ENCODE assay signal across 8 cellular contexts in genomic region chr2:102736174-102736606, GRCh38. TPM values are rescaled to one million over a fixed set of nuclear protein-coding genes. Genes with fewer than 3 reads are reported as not detected.
A peak's percentile ranks its signal among the peaks of the same experiment; 100 is the strongest.
DNase-seq lines count a peak whose midpoint lies in the region; ATAC-seq lines count a peak whose summit lies in the region.

No MANE protein-coding gene starts in this region.

- peak; percentile 66 for ATAC-seq in T-helper 17 cell

- H3K4me3 ChIP-seq in HAP-1 (peak overlapping the region; percentile 73), esophagus (ENCODE audit: low read depth in 1 of 2, low read length in 2 of 2) (peak overlapping the region; percentile 87 to 88), muscle layer of duodenum (ENCODE audit: low read depth in 1 of 2, low read length in 2 of 2) (peak overlapping the region; percentile 90)

- H3K27me3 ChIP-seq in HAP-1 (ENCODE audit: low read depth) (no peaks in the 10 kb centered on the region), esophagus (ENCODE audit: control insufficient read depth in 1 of 2, insufficient read depth in 2 of 2, low read length in 2 of 2) (no peaks in the 10 kb centered on the region), muscle layer of duodenum (ENCODE audit: low read depth, low read length) (no peaks in the 10 kb centered on the region)

- in situ Hi-C loops in HAP-1 (cut with MboI; ENCODE audit: low sequenced_read_pairs), result no loop called here

- H3K4me1 Mint-ChIP-seq in T-helper 17 cell, result peaks cover 26% of the 10 kb centered on the region

- H3K4me3 Mint-ChIP-seq in T-helper 17 cell, result peak overlapping the region; percentile 93

- peak overlapping the region; percentile 83 for H3K27ac Mint-ChIP-seq in T-helper 17 cell

- no peaks in the 10 kb centered on the region for H3K27me3 Mint-ChIP-seq in T-helper 17 cell

- H3K9me3 ChIP-seq in HAP-1 (no peaks in the 10 kb centered on the region), T-helper 17 cell (ENCODE audit: control insufficient read depth, low read length, poor library complexity, severe bottlenecking) (no peaks in the 10 kb centered on the region), esophagus (ENCODE audit: control insufficient read depth in 2 of 2, insufficient read depth in 1 of 2, low read depth in 1 of 2, low read length in 1 of 2) (no peaks in the 10 kb centered on the region), muscle layer of duodenum (ENCODE audit: control insufficient read depth in 1 of 2, low read length in 2 of 2) (no peaks in the 10 kb centered on the region)

- H3K4me1 ChIP-seq in HAP-1, result peaks cover 11% of the 10 kb centered on the region
- peaks cover 0 to 7% of the 10 kb centered on the region in 2 donors for H3K4me1 ChIP-seq in esophagus (ENCODE audit: control insufficient read depth in 2 of 2, insufficient read depth in 2 of 2, low read length in 1 of 2)
- peaks cover 0 to 9% of the 10 kb centered on the region in 2 donors for H3K4me1 ChIP-seq in muscle layer of duodenum (ENCODE audit: control insufficient read depth in 1 of 2, insufficient read depth in 2 of 2, low read length in 2 of 2)

- 4 to 6% methylated on average over 12 to 16 of the region's 16 CpGs for WGBS in esophagus, 2 donors

- peak in 2 of 3 experiments; percentile 5 to 12 for DNase-seq in activated CD8-positive, alpha-beta memory T cell treated with anti-CD3 and anti-CD28 coated beads for 48 hours (ENCODE audit: low read depth in 2 of 3, low spot score in 2 of 3)
- no peak for DNase-seq in activated CD8-positive, alpha-beta memory T cell treated with anti-CD3 and anti-CD28 coated beads, Interleukin-2, amount 50 U/mL, for 4 hours
- DNase-seq in HAP-1 (ENCODE audit: low spot score in 2 of 2) (peak in 1 of 2 experiments; percentile 33), LHCN-M2 (ENCODE audit: low read depth) (peak; percentile 3), T-helper 17 cell (no peak)
- no peak for DNase-seq in stimulated activated naive CD4-positive, alpha-beta T cell treated with Interleukin-2 at 50 U/mL for 16 hours (lab: John Stamatoyannopoulos, UW)

- H3K27ac ChIP-seq in esophagus (ENCODE audit: low read depth in 2 of 2, low read length in 1 of 2) (peak overlapping the region; percentile 60 to 85), muscle layer of duodenum (ENCODE audit: low read length) (peak overlapping the region; percentile 75)

- peaks cover 6% of the 10 kb centered on the region for H3K36me3 ChIP-seq in HAP-1 (replicated peaks)
- peaks cover 0 to 6% of the 10 kb centered on the region in 2 donors for H3K36me3 ChIP-seq in esophagus (ENCODE audit: control insufficient read depth in 2 of 2, insufficient read depth in 2 of 2, low read length in 1 of 2)
- peaks cover 6 to 8% of the 10 kb centered on the region in 2 donors for H3K36me3 ChIP-seq in muscle layer of duodenum (ENCODE audit: control insufficient read depth in 1 of 2, insufficient read depth in 2 of 2, low read length in 2 of 2)

- H3K36me3 Mint-ChIP-seq in T-helper 17 cell (ENCODE audit: low read depth), result no peaks in the 10 kb centered on the region

RNA-seq across cellular contexts. Expression of gene TMEM182, which starts 25.6 kb away (rescaled TPM):
- total RNA-seq in LHCN-M2 (2014; rRNA removed) (2.7 and 4.0 TPM in 2 replicates), T-helper 17 cell (1 to 10 TPM; 1.8 to 2.9 TPM)
- polyA plus RNA-seq in LHCN-M2 (2012), result 2.6 TPM
- polyA plus RNA-seq in esophagus, result under 1 TPM; 0.33 to 0.96 TPM

Comparison
In these comparisons a context has a peak if more than half of its experiments do, and no peak if none do; other contexts are left out.
1. DNase-seq: peak in activated CD8-positive, alpha-beta memory T cell treated with anti-CD3 and anti-CD28 coated beads for 48 hours (2 of 3) and LHCN-M2 (single experiment); none in activated CD8-positive, alpha-beta memory T cell treated with anti-CD3 and anti-CD28 coated beads, Interleukin-2, amount 50 U/mL, for 4 hours (single experiment), T-helper 17 cell (0 of 3) and stimulated activated naive CD4-positive, alpha-beta T cell treated with Interleukin-2 at 50 U/mL for 16 hours (single experiment).
2. Peak in every context shown above with its lines, with median percentiles within 50 percentile points of each other: H3K4me3 ChIP-seq.